In the genomic region with DNA sequence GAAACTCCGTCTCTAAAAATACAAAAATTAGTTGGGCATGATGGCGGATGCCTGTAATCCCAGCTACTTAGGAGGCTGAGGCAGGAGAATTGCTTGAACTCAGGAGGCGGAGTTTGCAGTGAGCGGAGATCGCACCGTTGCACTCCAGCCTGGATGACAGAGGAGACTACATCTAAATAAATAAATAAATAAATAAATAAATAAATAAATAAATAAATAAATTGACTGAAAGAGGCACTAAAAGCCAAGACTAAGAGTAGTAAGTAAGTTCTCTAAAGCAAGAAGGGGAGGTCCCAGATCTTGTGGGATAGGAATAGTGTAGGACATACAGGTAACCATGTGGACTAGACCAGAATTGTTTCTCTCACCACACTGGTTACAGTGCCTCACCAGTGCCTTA, we compare ENCODE assay signal across 9 cellular contexts.
"Had no signal": no experiment of that assay in that cellular context is flagged by ENCODE, and none has a peak within 500 bp of the region (broad histone marks: within the 10 kb centered on the region; RNA-seq: fewer than 3 reads in every experiment).

No MANE protein-coding gene starts in this region.

- H3K4me3 Mint-ChIP-seq: GM23338, H9, HFFc6 had no signal

- H3K4me3 ChIP-seq: GM23338, K562 had no signal

- H3K9me3 Mint-ChIP-seq: GM23338, H9, HFFc6 had no signal

- H3K27ac Mint-ChIP-seq: GM23338, H9, HFFc6 had no signal

- H3K27ac ChIP-seq: HL-60 had no signal

- H2AFZ ChIP-seq: GM23338 had no signal

- H3K4me1 Mint-ChIP-seq: GM23338 had no signal

- DNase-seq: H9, HCEC 1CT, HFFc6 had no signal

- FAIRE-seq: H1, H54, HepG2, K562 had no signal

- H3K4me2 ChIP-seq: GM23338 had no signal

- ATAC-seq: GM23338, HepG2, K562 had no signal
